1 cellular context compared by ENCODE assay signal in genomic region chr11:68127791-68128681, GRCh38.
TF ChIP-seq lines count a peak whose summit lies in the region.

No MANE protein-coding gene starts in this region.

TF ChIP-seq in HepG2, 621 proteins besides CTCF, POLR2A, EP300 and RAD21 (continued from another document and continues in another):
- TF ChIP-seq MAFG (CRISPR knock-in tag; IDR thresholded peaks at IDR 0.05): no peak
- no peak for TF ChIP-seq ZNF318 (CRISPR knock-in tag; IDR thresholded peaks at IDR 0.05)
- no peak for TF ChIP-seq FOSL2 (CRISPR knock-in tag; IDR thresholded peaks at IDR 0.05)
- TF ChIP-seq ZGPAT (CRISPR knock-in tag; IDR thresholded peaks at IDR 0.05): peak; percentile 83; the same call in 1 of the 2 replicates
- TF ChIP-seq, protein P1, sequence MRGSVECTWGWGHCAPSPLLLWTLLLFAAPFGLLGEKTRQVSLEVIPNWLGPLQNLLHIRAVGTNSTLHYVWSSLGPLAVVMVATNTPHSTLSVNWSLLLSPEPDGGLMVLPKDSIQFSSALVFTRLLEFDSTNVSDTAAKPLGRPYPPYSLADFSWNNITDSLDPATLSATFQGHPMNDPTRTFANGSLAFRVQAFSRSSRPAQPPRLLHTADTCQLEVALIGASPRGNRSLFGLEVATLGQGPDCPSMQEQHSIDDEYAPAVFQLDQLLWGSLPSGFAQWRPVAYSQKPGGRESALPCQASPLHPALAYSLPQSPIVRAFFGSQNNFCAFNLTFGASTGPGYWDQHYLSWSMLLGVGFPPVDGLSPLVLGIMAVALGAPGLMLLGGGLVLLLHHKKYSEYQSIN (CRISPR knock-in tag; IDR thresholded peaks at IDR 0.05; ENCODE audit: borderline replicate concordance): no peak
- no peak for TF ChIP-seq SIX1 (CRISPR knock-in tag; IDR thresholded peaks at IDR 0.05; ENCODE audit: borderline replicate concordance)
- peak; percentile 77 for TF ChIP-seq PITX1 (CRISPR knock-in tag; IDR thresholded peaks at IDR 0.05)
- no peak for TF ChIP-seq SP140L (CRISPR knock-in tag; IDR thresholded peaks at IDR 0.05; ENCODE audit: borderline replicate concordance)
- peak; percentile 46; the same call in 1 of the 2 replicates for TF ChIP-seq ZNF761 (CRISPR knock-in tag; conservative IDR thresholded peaks at IDR 0.05)
- TF ChIP-seq ATF7 (IDR thresholded peaks at IDR 0.05): no peak
- 0 out of 2 replicates have a peak, but pooled peaks have one; percentile 9 for TF ChIP-seq ATF7 (CRISPR knock-in tag; IDR thresholded peaks at IDR 0.05)
- TF ChIP-seq ZBTB34 (CRISPR knock-in tag; IDR thresholded peaks at IDR 0.05): no peak
- no peak for TF ChIP-seq POLR2AphosphoS2 (IDR thresholded peaks at IDR 0.05; ENCODE audit: low read depth, low read length)
- TF ChIP-seq NR2F1 (CRISPR knock-in tag; IDR thresholded peaks at IDR 0.05): 0 out of 4 replicates have a peak, but pooled peaks of 1 of the 2 experiments have one; percentile 28
- no peak for TF ChIP-seq PRMT3 (CRISPR knock-in tag; IDR thresholded peaks at IDR 0.05; ENCODE audit: borderline replicate concordance, low read depth)
- no peak for TF ChIP-seq ZNF558 (CRISPR knock-in tag; IDR thresholded peaks at IDR 0.05; ENCODE audit: borderline replicate concordance)
- no peak for TF ChIP-seq ZSCAN20 (CRISPR knock-in tag; IDR thresholded peaks at IDR 0.05; ENCODE audit: borderline replicate concordance)
- peak; percentile 74 for TF ChIP-seq RBFOX2 (IDR thresholded peaks at IDR 0.05; ENCODE audit: low read depth, low read length)
- TF ChIP-seq DR1 (CRISPR knock-in tag; IDR thresholded peaks at IDR 0.05): peak; percentile 27; the same call in 1 of the 2 replicates
- TF ChIP-seq CHCHD3 (CRISPR knock-in tag; IDR thresholded peaks at IDR 0.05): 0 out of 2 replicates have a peak, but pooled peaks have one; percentile 39
- TF ChIP-seq, protein P2, sequence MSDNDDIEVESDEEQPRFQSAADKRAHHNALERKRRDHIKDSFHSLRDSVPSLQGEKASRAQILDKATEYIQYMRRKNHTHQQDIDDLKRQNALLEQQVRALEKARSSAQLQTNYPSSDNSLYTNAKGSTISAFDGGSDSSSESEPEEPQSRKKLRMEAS (IDR thresholded peaks at IDR 0.05): peak; percentile 54
- no peak for TF ChIP-seq FOXP1 (IDR thresholded peaks at IDR 0.05)
- 0 out of 2 replicates have a peak, but pooled peaks have one; percentile 5 for TF ChIP-seq FOXP1 (CRISPR knock-in tag; IDR thresholded peaks at IDR 0.05)
- no peak for TF ChIP-seq ZNF674 (CRISPR knock-in tag; IDR thresholded peaks at IDR 0.05; ENCODE audit: low read depth)
- TF ChIP-seq TP53 (CRISPR knock-in tag; conservative IDR thresholded peaks at IDR 0.05): no peak
- TF ChIP-seq SKI (IDR thresholded peaks at IDR 0.05; ENCODE audit: partially characterized antibody): no peak
- TF ChIP-seq ZNF572 (CRISPR knock-in tag; IDR thresholded peaks at IDR 0.05): no peak
- no peak for TF ChIP-seq MAFK (conservative IDR thresholded peaks at IDR 0.05 in 1 of 2, IDR thresholded peaks at IDR 0.05 in 1 of 2; ENCODE audit: low read length in 2 of 2)
- no peak for TF ChIP-seq IRF1 (CRISPR knock-in tag; IDR thresholded peaks at IDR 0.05; ENCODE audit: low read depth)
- TF ChIP-seq RARG (CRISPR knock-in tag; IDR thresholded peaks at IDR 0.05; ENCODE audit: low read depth): no peak
- 0 out of 2 replicates have a peak, but pooled peaks have one; percentile 19 for TF ChIP-seq ZNF724P (CRISPR knock-in tag; IDR thresholded peaks at IDR 0.05; ENCODE audit: borderline replicate concordance)
- TF ChIP-seq SMAD9 (CRISPR knock-in tag; IDR thresholded peaks at IDR 0.05): no peak
- no peak for TF ChIP-seq FOSL1 (CRISPR knock-in tag; IDR thresholded peaks at IDR 0.05; ENCODE audit: borderline replicate concordance)
- TF ChIP-seq SMYD3 (CRISPR knock-in tag; IDR thresholded peaks at IDR 0.05): no peak
- TF ChIP-seq ZNF382 (CRISPR knock-in tag; IDR thresholded peaks at IDR 0.05; ENCODE audit: borderline replicate concordance): no peak
- no peak for TF ChIP-seq ZNF143 (CRISPR knock-in tag; IDR thresholded peaks at IDR 0.05)
- TF ChIP-seq, protein P3, sequence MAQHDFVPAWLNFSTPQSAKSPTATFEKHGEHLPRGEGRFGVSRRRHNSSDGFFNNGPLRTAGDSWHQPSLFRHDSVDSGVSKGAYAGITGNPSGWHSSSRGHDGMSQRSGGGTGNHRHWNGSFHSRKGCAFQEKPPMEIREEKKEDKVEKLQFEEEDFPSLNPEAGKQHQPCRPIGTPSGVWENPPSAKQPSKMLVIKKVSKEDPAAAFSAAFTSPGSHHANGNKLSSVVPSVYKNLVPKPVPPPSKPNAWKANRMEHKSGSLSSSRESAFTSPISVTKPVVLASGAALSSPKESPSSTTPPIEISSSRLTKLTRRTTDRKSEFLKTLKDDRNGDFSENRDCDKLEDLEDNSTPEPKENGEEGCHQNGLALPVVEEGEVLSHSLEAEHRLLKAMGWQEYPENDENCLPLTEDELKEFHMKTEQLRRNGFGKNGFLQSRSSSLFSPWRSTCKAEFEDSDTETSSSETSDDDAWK (CRISPR knock-in tag; IDR thresholded peaks at IDR 0.05): no peak
- TF ChIP-seq U2AF1 (optimal IDR thresholded peaks at IDR 0.05; ENCODE audit: low read depth, low read length): no peak
- peak; percentile 21 for TF ChIP-seq TAF1 (CRISPR knock-in tag; IDR thresholded peaks at IDR 0.05)
- TF ChIP-seq, protein P4, sequence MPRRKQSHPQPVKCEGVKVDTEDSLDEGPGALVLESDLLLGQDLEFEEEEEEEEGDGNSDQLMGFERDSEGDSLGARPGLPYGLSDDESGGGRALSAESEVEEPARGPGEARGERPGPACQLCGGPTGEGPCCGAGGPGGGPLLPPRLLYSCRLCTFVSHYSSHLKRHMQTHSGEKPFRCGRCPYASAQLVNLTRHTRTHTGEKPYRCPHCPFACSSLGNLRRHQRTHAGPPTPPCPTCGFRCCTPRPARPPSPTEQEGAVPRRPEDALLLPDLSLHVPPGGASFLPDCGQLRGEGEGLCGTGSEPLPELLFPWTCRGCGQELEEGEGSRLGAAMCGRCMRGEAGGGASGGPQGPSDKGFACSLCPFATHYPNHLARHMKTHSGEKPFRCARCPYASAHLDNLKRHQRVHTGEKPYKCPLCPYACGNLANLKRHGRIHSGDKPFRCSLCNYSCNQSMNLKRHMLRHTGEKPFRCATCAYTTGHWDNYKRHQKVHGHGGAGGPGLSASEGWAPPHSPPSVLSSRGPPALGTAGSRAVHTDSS (CRISPR knock-in tag; conservative IDR thresholded peaks at IDR 0.05): no peak
- no peak for TF ChIP-seq TEAD2 (CRISPR knock-in tag; IDR thresholded peaks at IDR 0.05)
- TF ChIP-seq ZNF124 (CRISPR knock-in tag; IDR thresholded peaks at IDR 0.05): no peak
- TF ChIP-seq ZNF597 (CRISPR knock-in tag; IDR thresholded peaks at IDR 0.05): no peak
- peak; percentile 51; the same call in 1 of the 2 replicates for TF ChIP-seq ZFX (CRISPR knock-in tag; IDR thresholded peaks at IDR 0.05; ENCODE audit: low read depth)
- TF ChIP-seq, protein P5, sequence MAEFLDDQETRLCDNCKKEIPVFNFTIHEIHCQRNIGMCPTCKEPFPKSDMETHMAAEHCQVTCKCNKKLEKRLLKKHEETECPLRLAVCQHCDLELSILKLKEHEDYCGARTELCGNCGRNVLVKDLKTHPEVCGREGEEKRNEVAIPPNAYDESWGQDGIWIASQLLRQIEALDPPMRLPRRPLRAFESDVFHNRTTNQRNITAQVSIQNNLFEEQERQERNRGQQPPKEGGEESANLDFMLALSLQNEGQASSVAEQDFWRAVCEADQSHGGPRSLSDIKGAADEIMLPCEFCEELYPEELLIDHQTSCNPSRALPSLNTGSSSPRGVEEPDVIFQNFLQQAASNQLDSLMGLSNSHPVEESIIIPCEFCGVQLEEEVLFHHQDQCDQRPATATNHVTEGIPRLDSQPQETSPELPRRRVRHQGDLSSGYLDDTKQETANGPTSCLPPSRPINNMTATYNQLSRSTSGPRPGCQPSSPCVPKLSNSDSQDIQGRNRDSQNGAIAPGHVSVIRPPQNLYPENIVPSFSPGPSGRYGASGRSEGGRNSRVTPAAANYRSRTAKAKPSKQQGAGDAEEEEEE (CRISPR knock-in tag; IDR thresholded peaks at IDR 0.05; ENCODE audit: borderline replicate concordance): no peak
- no peak for TF ChIP-seq KAT7 (CRISPR knock-in tag; IDR thresholded peaks at IDR 0.05; ENCODE audit: borderline replicate concordance)
- no peak for TF ChIP-seq ETV6 (CRISPR knock-in tag; conservative IDR thresholded peaks at IDR 0.05)
- no peak for TF ChIP-seq GZF1 (CRISPR knock-in tag; IDR thresholded peaks at IDR 0.05)
- TF ChIP-seq GABPA (IDR thresholded peaks at IDR 0.05; ENCODE audit: low read depth, low read length): no peak
- TF ChIP-seq GABPA (CRISPR knock-in tag; IDR thresholded peaks at IDR 0.05; ENCODE audit: low read depth): no peak
